Comparison of ENCODE assay signal across 8 cellular contexts in the genomic region with DNA sequence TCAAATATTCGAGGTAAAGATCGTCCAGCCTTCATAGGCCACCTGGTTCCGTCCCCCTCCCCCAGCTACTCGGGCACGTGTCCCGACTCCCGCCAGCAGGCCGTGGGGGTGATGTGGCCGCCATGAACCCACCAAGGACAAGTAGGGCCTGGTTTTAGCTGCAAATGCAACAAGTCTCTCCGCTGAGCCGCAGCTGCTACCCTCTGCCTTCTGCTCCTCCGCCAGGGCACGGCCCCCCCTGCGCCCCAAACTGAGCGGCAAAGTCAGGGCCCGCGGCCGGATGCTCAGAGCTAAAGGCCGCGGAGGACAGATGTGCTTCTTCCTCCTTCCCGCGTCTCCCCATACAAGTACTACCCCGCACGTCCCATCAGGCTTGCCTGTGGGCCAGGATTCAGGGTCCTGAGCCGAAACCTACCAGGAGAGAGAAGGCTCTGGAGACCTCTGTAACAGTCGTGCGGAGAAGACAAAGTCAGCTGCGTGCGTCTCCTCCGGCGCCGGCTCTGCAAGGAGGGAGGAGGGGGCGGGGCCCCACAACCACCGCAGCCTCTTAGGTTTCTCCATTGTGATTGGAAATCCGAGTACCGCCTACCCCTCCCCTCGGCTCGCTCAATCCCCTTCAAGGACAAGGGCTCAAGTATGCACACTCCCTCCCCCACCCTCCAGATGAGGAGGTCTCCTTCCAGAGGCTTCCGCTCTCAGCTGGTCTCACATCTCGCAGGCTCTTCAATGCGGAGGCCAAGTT. TPM values are rescaled to one million over a fixed set of nuclear protein-coding genes. Genes with fewer than 3 reads are reported as not detected.
DNase-seq lines count a peak whose midpoint lies in the region; ATAC-seq and TF ChIP-seq lines count a peak whose summit lies in the region.

A gene (minus strand): TSS at position 507 of the 742 bp plus-strand sequence. CDS start 3,171 bp downstream, outside the sequence.

- H3K9me3 ChIP-seq in right atrium auricular region (no peaks in the 10 kb centered on the region), aorta (ENCODE audit: control insufficient read depth, low read length) (no peaks in the 10 kb centered on the region)

- H3K36me3 ChIP-seq in right atrium auricular region (peaks cover 17% of the 10 kb centered on the region), rectal smooth muscle tissue (ENCODE audit: control insufficient read depth, insufficient read depth, low read length) (peaks cover 6% of the 10 kb centered on the region), aorta (ENCODE audit: control insufficient read depth in 1 of 2, insufficient read depth in 2 of 2, low read length in 1 of 2) (no peaks in the 10 kb centered on the region)

- H3K4me1 ChIP-seq in right atrium auricular region (peaks cover 0 to 25% of the 10 kb centered on the region in 2 donors), rectal smooth muscle tissue (ENCODE audit: control insufficient read depth, insufficient read depth, low read length) (peaks cover 6% of the 10 kb centered on the region), aorta (ENCODE audit: control insufficient read depth in 1 of 2, insufficient read depth in 2 of 2, low read length in 2 of 2) (no peaks in the 10 kb centered on the region)

- H3K27ac ChIP-seq in angular gyrus (ENCODE audit: low read depth, low read length) (peak within 1 kb of the TSS; percentile 92), right atrium auricular region (peak within 1 kb of the TSS; percentile 96 to 98), rectal smooth muscle tissue (ENCODE audit: low read depth, low read length) (peak within 1 kb of the TSS; percentile 86), aorta (ENCODE audit: low read depth in 1 of 2, low read length in 2 of 2) (peak within 1 kb of the TSS; percentile 24 to 84)

- TF ChIP-seq CTCF in GM13976 (IDR thresholded peaks at IDR 0.05; ENCODE audit: borderline replicate concordance, control extremely low read depth, extremely low read depth, insufficient read depth, missing control alignments) (no peak), right atrium auricular region (IDR thresholded peaks at IDR 0.05) (no peak)

- ATAC-seq in HG02852 (IDR thresholded peaks at IDR 0.05; ENCODE audit: unreplicated experiment) (peak; percentile 95), aorta (ENCODE audit: low FRiP score) (peak; percentile 99)

- H3K27me3 ChIP-seq in right atrium auricular region (no peaks in the 10 kb centered on the region), rectal smooth muscle tissue (ENCODE audit: control insufficient read depth, insufficient read depth, low read length) (no peaks in the 10 kb centered on the region), aorta (ENCODE audit: control insufficient read depth in 1 of 2, insufficient read depth in 2 of 2, low read length in 1 of 2) (no peaks in the 10 kb centered on the region)

- peak within 1 kb of the TSS; percentile 72 to 83 for H3K4me3 ChIP-seq in right atrium auricular region
- peak within 1 kb of the TSS; percentile 76 for H3K4me3 ChIP-seq in rectal smooth muscle tissue (ENCODE audit: low read length)
- H3K4me3 ChIP-seq in aorta (ENCODE audit: low read length in 2 of 2) = peak within 1 kb of the TSS; percentile 54 to 78

- in situ Hi-C loops in GM13976 (cut with MboI; ENCODE audit: low sequenced_read_pairs, unreplicated experiment) = no loop called here

- H3K9ac ChIP-seq in rectal smooth muscle tissue (ENCODE audit: low read length) = peak within 1 kb of the TSS; percentile 43

- intact Hi-C loops in aorta (cut with DNase I) = loop anchor here (5.0 to 10.0 kb wide), 2 partner anchors 153 to 155 kb away; a partner anchor contains a TSS

- DNase-seq in GM13976 (ENCODE audit: low spot score) (peak; percentile 93), NCI-H187 (lab: John Stamatoyannopoulos, UW) (peak; percentile 85 to 87), T-helper 2 cell (peak; percentile 76 to 98 (median 89)), right atrium auricular region (ENCODE audit: low spot score) (peak; percentile 98), aorta (peak; percentile 96 to 97)

- WGBS in aorta, 2 donors = 0 to 1% methylated on average over 33 to 41 of the region's 41 CpGs

RNA-seq across cellular contexts. Expression of the gene that starts here (rescaled TPM):
- total RNA-seq in right atrium auricular region (1,000 to 10,000 TPM in 1 of 2 donors, 100 to 1,000 TPM in 1; 727 to 1,254 TPM), aorta (100 to 1,000 TPM; 251 to 260 TPM)
- polyA plus RNA-seq in aorta = 100 to 1,000 TPM; 218 to 361 TPM

Comparison
In these comparisons a context has a peak if more than half of its experiments do, and no peak if none do; other contexts are left out.
1. Peak in every context shown above with its lines: DNase-seq, ATAC-seq, H3K4me3 ChIP-seq and H3K27ac ChIP-seq.